ENCODE assay signal across 11 cellular contexts in the genomic region with DNA sequence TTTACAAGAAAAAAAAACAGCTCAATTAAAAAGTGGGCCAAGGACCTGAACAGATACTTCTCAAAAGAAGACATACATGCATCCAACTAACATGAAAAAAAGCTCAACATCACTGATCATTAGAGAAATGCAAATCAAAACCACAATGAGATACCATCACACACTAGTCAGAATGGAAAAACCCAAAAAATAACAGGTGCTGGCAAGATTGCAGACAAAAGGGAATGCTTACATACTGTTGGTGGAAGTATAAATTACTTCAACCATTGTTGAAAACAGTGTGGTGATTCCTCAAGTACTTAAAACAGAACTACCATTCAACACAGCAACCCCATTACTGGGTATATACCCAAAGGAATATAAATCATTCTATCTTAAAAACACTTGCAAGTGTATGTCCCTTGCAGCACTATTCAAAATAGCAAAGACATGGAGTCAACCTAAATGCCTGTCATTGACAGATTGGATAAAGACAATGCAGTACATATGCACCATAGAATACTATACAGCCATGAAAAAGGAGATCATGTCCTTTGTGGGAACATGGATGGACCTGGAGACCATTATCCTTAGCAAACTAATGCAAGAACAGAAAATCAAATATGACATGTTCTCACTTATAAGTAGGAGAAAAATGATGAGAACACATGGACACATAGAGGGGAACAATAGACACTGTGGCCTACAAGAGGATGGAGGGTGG.
DNase-seq lines count a peak whose midpoint lies in the region; ATAC-seq and FAIRE-seq lines count a peak whose summit lies in the region.
"Had no signal": no experiment of that assay in that cellular context is flagged by ENCODE, and none has a peak within 500 bp of the region (broad histone marks: within the 10 kb centered on the region; RNA-seq: fewer than 3 reads in every experiment).

No MANE protein-coding gene starts in this region.

- peaks cover 12% of the 10 kb centered on the region for H3K36me3 Mint-ChIP-seq in T-helper 2 cell treated with Interferon-gamma antibody and Interleukin-4, amounts not matched to agents 5 μg/mL and 100 μg/mL, for 36 hours (ENCODE audit: low read depth)

- no peak overlapping the region for H3K4ac ChIP-seq in trophoblast cell (ENCODE audit: low read depth, low read length)

- H3K4me1 Mint-ChIP-seq in T-helper 2 cell treated with Interferon-gamma antibody and Interleukin-4, amounts not matched to agents 5 μg/mL and 100 μg/mL, for 36 hours (ENCODE audit: low read depth), result peaks cover 18% of the 10 kb centered on the region

- no peaks in the 10 kb centered on the region for H3K4me1 ChIP-seq in trophoblast cell (ENCODE audit: control insufficient read depth in 1 of 2, insufficient read depth in 2 of 2, low read length in 2 of 2)

- peaks cover 14% of the 10 kb centered on the region for H3K9me3 Mint-ChIP-seq in T-helper 2 cell treated with Interferon-gamma antibody and Interleukin-4, amounts not matched to agents 5 μg/mL and 100 μg/mL, for 36 hours

- H3K27ac Mint-ChIP-seq in T-helper 2 cell treated with Interferon-gamma antibody and Interleukin-4, amounts not matched to agents 5 μg/mL and 100 μg/mL, for 36 hours, result no peak overlapping the region

- H3K27me3 ChIP-seq in trophoblast cell (ENCODE audit: insufficient read depth, low read length), result no peaks in the 10 kb centered on the region
- H3K27me3 ChIP-seq: heart left ventricle had no signal

- H3K9ac ChIP-seq in trophoblast cell (ENCODE audit: low read length), result no peak overlapping the region

- peak overlapping the region; percentile 2 for H3K4me3 Mint-ChIP-seq in T-helper 2 cell treated with Interferon-gamma antibody and Interleukin-4, amounts not matched to agents 5 μg/mL and 100 μg/mL, for 36 hours

- peak; percentile 97 for ATAC-seq in GM18498 (IDR thresholded peaks at IDR 0.05; ENCODE audit: unreplicated experiment)
- peak; percentile 90 for ATAC-seq in GM19452 (IDR thresholded peaks at IDR 0.05; ENCODE audit: unreplicated experiment)
- ATAC-seq in HG03039 (IDR thresholded peaks at IDR 0.05; ENCODE audit: unreplicated experiment), result peak; percentile 78
- ATAC-seq: heart left ventricle had no signal

- FAIRE-seq in HTR-8/SVneo (lab: Jason Lieb, UNC), result no peak

- H3K18ac ChIP-seq in trophoblast cell (ENCODE audit: low read length), result no peak overlapping the region

- peaks cover 3% of the 10 kb centered on the region for H3K9me3 ChIP-seq in trophoblast cell (ENCODE audit: insufficient read depth, low read depth, low read length)

- no peak overlapping the region for H3K14ac ChIP-seq in trophoblast cell (ENCODE audit: low read length)

- DNase-seq in T-helper 2 cell treated with Interferon-gamma antibody and Interleukin-4, amounts not matched to agents 5 μg/mL and 100 μg/mL, for 36 hours (ENCODE audit: low spot score), result no peak
- DNase-seq in trophoblast cell (no peak), SHP77 (lab: John Stamatoyannopoulos, UW) (no peak), HTR-8/SVneo (ENCODE audit: insufficient read length, low spot score) (no peak)
- DNase-seq in activated naive CD4-positive, alpha-beta T cell (lab: John Stamatoyannopoulos, UW), result no peak
- DNase-seq: heart left ventricle, NCI-H510A, retina had no signal

- no peak overlapping the region for H2AFZ ChIP-seq in trophoblast cell (ENCODE audit: insufficient read depth, low read length, poor library complexity)

- H2BK12ac ChIP-seq in trophoblast cell (ENCODE audit: low read length), result no peak overlapping the region

- no peak overlapping the region for H2AK5ac ChIP-seq in trophoblast cell (ENCODE audit: low read length)

- H4K12ac ChIP-seq in trophoblast cell (ENCODE audit: low read depth, low read length), result no peak overlapping the region

- no peak overlapping the region for H3K4me2 ChIP-seq in trophoblast cell (ENCODE audit: low read length)

- H3K23ac ChIP-seq in trophoblast cell (ENCODE audit: low read length), result no peak overlapping the region

- H3K36me3 ChIP-seq in trophoblast cell (ENCODE audit: control insufficient read depth in 1 of 2, insufficient read depth in 2 of 2, low read length in 2 of 2), result no peaks in the 10 kb centered on the region
- H3K36me3 ChIP-seq: heart left ventricle had no signal

- H3K79me2 ChIP-seq in trophoblast cell (ENCODE audit: control insufficient read depth, insufficient read depth, low read length, poor library complexity), result no peaks in the 10 kb centered on the region

- H4K91ac ChIP-seq in trophoblast cell (ENCODE audit: low read depth, low read length), result no peak overlapping the region

- no peak overlapping the region for H2BK120ac ChIP-seq in trophoblast cell (ENCODE audit: insufficient read depth, low read length, poor library complexity)

- H3K79me1 ChIP-seq in trophoblast cell (ENCODE audit: low read length), result no peaks in the 10 kb centered on the region

- no peak overlapping the region for H4K8ac ChIP-seq in trophoblast cell (ENCODE audit: low read depth, low read length)

- H2BK5ac ChIP-seq in trophoblast cell (ENCODE audit: low read depth, low read length, poor library complexity), result no peak overlapping the region

- no peak overlapping the region for H3K27ac ChIP-seq in trophoblast cell (ENCODE audit: low read depth, low read length)
- H3K27ac ChIP-seq: heart left ventricle had no signal

- no peak overlapping the region for H3K4me3 ChIP-seq in trophoblast cell (ENCODE audit: low read depth, low read length)
- H3K4me3 ChIP-seq: heart left ventricle had no signal

- H3K27me3 Mint-ChIP-seq in T-helper 2 cell treated with Interferon-gamma antibody and Interleukin-4, amounts not matched to agents 5 μg/mL and 100 μg/mL, for 36 hours (ENCODE audit: low read depth), result no peaks in the 10 kb centered on the region
